ENCODE assay signal across 21 cellular contexts in the genomic region with DNA sequence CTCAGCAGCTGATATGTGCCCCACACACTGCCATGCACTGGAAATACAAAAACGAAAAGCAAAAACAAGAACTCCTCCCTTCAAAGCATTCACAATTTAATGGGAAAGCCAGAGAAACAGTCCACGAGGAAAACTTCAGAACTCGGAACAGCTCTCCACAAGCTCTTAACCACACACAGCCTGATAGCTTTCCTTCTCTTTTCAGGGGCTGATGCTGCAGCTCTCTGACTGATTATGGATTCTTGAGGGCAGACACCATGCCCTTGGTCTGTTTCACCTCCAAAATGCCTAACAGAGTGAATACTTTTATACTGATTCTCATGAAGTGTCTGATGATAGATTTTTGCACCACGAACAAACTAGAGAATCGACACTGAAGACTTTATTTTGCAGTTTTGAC.
"Had no signal": no experiment of that assay in that cellular context is flagged by ENCODE, and none has a peak within 500 bp of the region (broad histone marks: within the 10 kb centered on the region; RNA-seq: fewer than 3 reads in every experiment).

No MANE protein-coding gene starts in this region.

- DNase-seq: KBM-7, MV-4-11, NCI-H1048, NCI-H1105 treated with DMSO at 0.1 percent for 48 hours, NCI-H1417 treated with DMSO at 0.1 percent for 48 hours, NCI-H146, NCI-H1694 treated with DMSO at 0.1 percent for 48 hours, NCI-H1930, NCI-H2081, NCI-H2107, NCI-H2227 treated with DMSO at 0.1 percent for 48 hours, NCI-H510A, NCI-H524 treated with DMSO at 0.1 percent for 48 hours, NCI-H69, NCI-H774, Right ventricle myocardium superior, RPMI8226, SIG-M5 had no signal

- H3K27ac ChIP-seq: SJSA1, SK-N-MC had no signal

- H3K9me3 ChIP-seq: SJSA1 had no signal

- H3K4me3 ChIP-seq: SJSA1, SK-N-MC had no signal

- H3K36me3 Mint-ChIP-seq: IgD-negative memory B cell had no signal

- H3K9me3 Mint-ChIP-seq: IgD-negative memory B cell had no signal

- H3K27ac Mint-ChIP-seq: IgD-negative memory B cell had no signal

- H3K27me3 ChIP-seq: SJSA1 had no signal

- H3K36me3 ChIP-seq: SJSA1 had no signal

- H3K4me1 ChIP-seq: SJSA1 had no signal

- H3K4me3 Mint-ChIP-seq: IgD-negative memory B cell had no signal
